In the genomic region with DNA sequence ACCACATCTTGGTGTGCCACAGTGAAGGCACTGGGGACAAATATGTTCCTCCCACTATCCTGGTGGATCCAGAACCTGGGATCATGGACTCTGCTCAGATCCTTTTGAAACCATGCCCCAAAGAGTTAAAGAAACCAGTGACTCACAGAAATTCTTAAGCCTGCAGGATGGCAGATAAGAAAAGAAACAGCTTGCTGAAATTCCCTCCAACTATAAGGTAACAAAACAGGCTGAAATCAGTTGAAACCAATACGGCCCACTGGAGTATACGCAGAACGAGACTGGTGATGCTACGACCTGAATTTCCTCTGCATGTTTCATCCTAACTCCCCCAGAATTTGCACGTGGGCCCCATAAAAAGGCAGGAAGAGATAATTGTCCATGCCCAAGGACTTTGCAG, we compare ENCODE assay signal across 2 cellular contexts.
A peak's percentile ranks its signal among the peaks of the same experiment; 100 is the strongest.
TF ChIP-seq lines count a peak whose summit lies in the region.

No MANE protein-coding gene starts in this region.

TF ChIP-seq in SK-N-SH, 30 proteins besides CTCF, POLR2A, EP300 and RAD21:
- TF ChIP-seq FOSL2 (IDR thresholded peaks at IDR 0.05; ENCODE audit: borderline replicate concordance, low read depth) (0 out of 2 replicates have a peak, but pooled peaks have one; percentile 10), MEF2A (IDR thresholded peaks at IDR 0.05; ENCODE audit: borderline replicate concordance, low read depth) (no peak)

TF ChIP-seq in SK-N-SH treated with all-trans-retinoic acid at 6 μM for 48 hours, 23 proteins besides CTCF, POLR2A, EP300 and RAD21 (continued from another document):
- TF ChIP-seq, protein P1, sequence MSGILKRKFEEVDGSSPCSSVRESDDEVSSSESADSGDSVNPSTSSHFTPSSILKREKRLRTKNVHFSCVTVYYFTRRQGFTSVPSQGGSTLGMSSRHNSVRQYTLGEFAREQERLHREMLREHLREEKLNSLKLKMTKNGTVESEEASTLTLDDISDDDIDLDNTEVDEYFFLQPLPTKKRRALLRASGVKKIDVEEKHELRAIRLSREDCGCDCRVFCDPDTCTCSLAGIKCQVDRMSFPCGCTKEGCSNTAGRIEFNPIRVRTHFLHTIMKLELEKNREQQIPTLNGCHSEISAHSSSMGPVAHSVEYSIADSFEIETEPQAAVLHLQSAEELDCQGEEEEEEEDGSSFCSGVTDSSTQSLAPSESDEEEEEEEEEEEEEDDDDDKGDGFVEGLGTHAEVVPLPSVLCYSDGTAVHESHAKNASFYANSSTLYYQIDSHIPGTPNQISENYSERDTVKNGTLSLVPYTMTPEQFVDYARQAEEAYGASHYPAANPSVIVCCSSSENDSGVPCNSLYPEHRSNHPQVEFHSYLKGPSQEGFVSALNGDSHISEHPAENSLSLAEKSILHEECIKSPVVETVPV (CRISPR knock-in tag; IDR thresholded peaks at IDR 0.05), result no peak
- no peak for TF ChIP-seq TCF4 (CRISPR knock-in tag; IDR thresholded peaks at IDR 0.05; ENCODE audit: borderline replicate concordance)
